In genomic region chr10:103853428-103854264, GRCh38 we compare ENCODE assay signal across 9 cellular contexts. TPM values are rescaled to one million over a fixed set of nuclear protein-coding genes. Genes with fewer than 3 reads are reported as not detected.
DNase-seq lines count a peak whose midpoint lies in the region; ATAC-seq and TF ChIP-seq lines count a peak whose summit lies in the region.
"Had no signal": no experiment of that assay in that cellular context is flagged by ENCODE, and none has a peak within 500 bp of the region (broad histone marks: within the 10 kb centered on the region; RNA-seq: fewer than 3 reads in every experiment).

No MANE protein-coding gene starts in this region.

- H3K4me3 Mint-ChIP-seq in natural killer cell: peak overlapping the region; percentile 86

- peaks cover 6% of the 10 kb centered on the region for H3K36me3 ChIP-seq in A673 (ENCODE audit: insufficient read depth, low read length, poor library complexity, severe bottlenecking)
- H3K36me3 ChIP-seq in IMR-90 (ENCODE audit: control insufficient read depth, insufficient read depth, low read length): no peaks in the 10 kb centered on the region

- peak overlapping the region; percentile 85 for H3K4me2 ChIP-seq in IMR-90 (ENCODE audit: low read depth, low read length)

- TF ChIP-seq CTCF in A673 (conservative IDR thresholded peaks at IDR 0.05; ENCODE audit: low read depth, low read length) (no peak), IMR-90 (conservative IDR thresholded peaks at IDR 0.05; ENCODE audit: low read depth, low read length) (no peak), dorsolateral prefrontal cortex (IDR thresholded peaks at IDR 0.05 in 54 of 56, conservative IDR thresholded peaks at IDR 0.05 in 2 of 56; ENCODE audit: low read depth in 1 of 56, partially characterized antibody in 56 of 56) (no peak), natural killer cell (IDR thresholded peaks at IDR 0.05) (no peak)

- 51% methylated on average over 6 of the region's 9 CpGs; no CpG with 5 or more reads in 1 of the 2 experiments for WGBS in IMR-90 (ENCODE audit: extremely low coverage in 2 of 2, insufficient read length in 1 of 2), 2 experiments

- no peak for DNase-seq in A673 (ENCODE audit: low spot score)
- DNase-seq in IMR-90: no peak
- DNase-seq in dorsolateral prefrontal cortex: no peak
- DNase-seq in natural killer cell: no peak
- DNase-seq in globus pallidus (ENCODE audit: low spot score): no peak
- DNase-seq in central memory CD4-positive, alpha-beta T cell: no peak
- DNase-seq in NAMALWA (ENCODE audit: low spot score): no peak
- DNase-seq in NCI-H2107 treated with DMSO at 0.1 percent for 48 hours (lab: John Stamatoyannopoulos, UW; ENCODE audit: unreplicated experiment): no peak
- DNase-seq: foreskin melanocyte had no signal

- no peak overlapping the region; the same call in 2 of the 3 replicates for H2BK15ac ChIP-seq in IMR-90 (ENCODE audit: low read depth, low read length)

- in situ Hi-C loops in IMR-90 (cut with MboI; ENCODE audit: low sequenced_read_pairs): loop anchor here (10.0 kb wide), 1 partner anchor 259 kb away; no protein-coding TSS in a partner anchor

- no peak for ATAC-seq in IMR-90 (ENCODE audit: low read depth)
- ATAC-seq in natural killer cell: no peak

- no peak overlapping the region for H2BK20ac ChIP-seq in IMR-90 (ENCODE audit: low read depth, low read length)

- peaks cover 45 to 48% of the 10 kb centered on the region in 2 donors for H3K27me3 Mint-ChIP-seq in natural killer cell (ENCODE audit: low read depth in 2 of 2)

- peak overlapping the region; percentile 90 for H2AFZ ChIP-seq in IMR-90 (replicated peaks; ENCODE audit: low read length, poor library complexity)

- H3K36me3 Mint-ChIP-seq in natural killer cell: no peaks in the 10 kb centered on the region

- CTCF ChIA-PET in A673 (lab: Charles Lee) (interaction anchor here (0.6 kb wide), 1 partner anchor 57 kb away, joined by 10 read pairs; no protein-coding TSS in a partner anchor), IMR-90 (lab: Yijun Ruan, JAX) (interaction anchor here (0.9 to 1.9 kb wide), 7 partner anchors 35 to 168 kb away, joined by 3 to 6 read pairs (median 3); no protein-coding TSS in a partner anchor)

- H2BK120ac ChIP-seq in IMR-90 (ENCODE audit: low read depth, low read length): peak overlapping the region; percentile 44; the same call in 1 of the 2 replicates

- no peak overlapping the region for H3K27ac Mint-ChIP-seq in natural killer cell

- no peak for TF ChIP-seq RAD21 in IMR-90 (IDR thresholded peaks at IDR 0.05; ENCODE audit: low read length)

- TF ChIP-seq POLR2A in IMR-90 (IDR thresholded peaks at IDR 0.05; ENCODE audit: low read depth, low read length): no peak

- peaks cover 6 to 14% of the 10 kb centered on the region in 2 donors for H3K4me1 Mint-ChIP-seq in natural killer cell

- peaks cover 12 to 56% of the 10 kb centered on the region in 2 experiments; a peak in 3 of 4 replicates for H3K79me1 ChIP-seq in IMR-90 (ENCODE audit: low read depth in 1 of 2, low read length in 2 of 2)

- POLR2A ChIA-PET in A673 (lab: Charles Lee; ENCODE audit: low non-redundant PET): no interaction called here
- POLR2A ChIA-PET in IMR-90 (lab: Charles Lee; ENCODE audit: unreplicated experiment): no interaction called here

- H3K23ac ChIP-seq in IMR-90 (ENCODE audit: low read depth, low read length): peak overlapping the region; percentile 33

- H3K9me3 Mint-ChIP-seq in natural killer cell: no peaks in the 10 kb centered on the region

- no peak overlapping the region; a peak in 1 of 4 replicates for H4K8ac ChIP-seq in IMR-90 (ENCODE audit: low read depth in 2 of 2, low read length in 2 of 2)

- no peak overlapping the region for H3K9ac ChIP-seq in IMR-90 (ENCODE audit: low read depth, low read length)

- H2BK5ac ChIP-seq in IMR-90 (ENCODE audit: low read depth, low read length, poor library complexity, severe bottlenecking): no peak overlapping the region

- peak overlapping the region; percentile 42; the same call in 1 of the 2 replicates for H3K4ac ChIP-seq in IMR-90 (ENCODE audit: low read depth, low read length)

- H3K9me3 ChIP-seq in A673 (ENCODE audit: low read depth, low read length, poor library complexity, severe bottlenecking): no peaks in the 10 kb centered on the region
- no peaks in the 10 kb centered on the region for H3K9me3 ChIP-seq in IMR-90 (ENCODE audit: control insufficient read depth, insufficient read depth, low read length)

- dilution Hi-C loops in IMR-90 (cut with HindIII; ENCODE audit: low sequenced_read_pairs, unreplicated experiment): loop anchor here (25.0 kb wide), 1 partner anchor 141 kb away; no protein-coding TSS in a partner anchor

- H3K4me1 ChIP-seq in A673 (ENCODE audit: insufficient read depth, low read length, poor library complexity, severe bottlenecking): peaks cover 37% of the 10 kb centered on the region
- peaks cover 38% of the 10 kb centered on the region for H3K4me1 ChIP-seq in IMR-90 (ENCODE audit: control insufficient read depth, insufficient read depth, low read length)

- peaks cover 24% of the 10 kb centered on the region for H3K9me1 ChIP-seq in IMR-90 (ENCODE audit: insufficient read depth, low read length)

- peak overlapping the region; percentile 73 for H3K4me3 ChIP-seq in A673 (ENCODE audit: low read depth, low read length, poor library complexity, severe bottlenecking)
- peak overlapping the region; percentile 92 for H3K4me3 ChIP-seq in IMR-90 (ENCODE audit: insufficient read depth, low read depth, low read length)
- H3K4me3 ChIP-seq in dorsolateral prefrontal cortex: peak overlapping the region in 58 of 59 donors; percentile 46 to 90 (median 76)

- H3K27ac ChIP-seq in A673 (ENCODE audit: low read depth, low read length, poor library complexity, severe bottlenecking): peak overlapping the region; percentile 67
- no peak overlapping the region for H3K27ac ChIP-seq in IMR-90 (ENCODE audit: insufficient read depth, low read length)
- peak overlapping the region in 29 of 59 donors; percentile 4 to 91 (median 62) for H3K27ac ChIP-seq in dorsolateral prefrontal cortex

- peak overlapping the region; percentile 29 for H2AK9ac ChIP-seq in IMR-90 (replicated peaks; ENCODE audit: low read depth, low read length, poor library complexity)

- H4K20me1 ChIP-seq in IMR-90 (ENCODE audit: insufficient read depth, low read length): peaks cover 13% of the 10 kb centered on the region; the same call in 1 of the 2 replicates

- H3K14ac ChIP-seq in IMR-90 (replicated peaks; ENCODE audit: low read depth, low read length): peak overlapping the region; percentile 42

- H3K27me3 ChIP-seq in A673 (replicated peaks; ENCODE audit: insufficient read depth, low read depth, low read length, poor library complexity) (no peaks in the 10 kb centered on the region), IMR-90 (ENCODE audit: control insufficient read depth, insufficient read depth, low read length) (no peaks in the 10 kb centered on the region), dorsolateral prefrontal cortex (no peaks in the 10 kb centered on the region)

- BruUV-seq in A673 (replicated peaks; lab: Mats Ljungman, UMichigan): no TSS peak
- no TSS peak for BruUV-seq in IMR-90 (replicated peaks; lab: Mats Ljungman, UMichigan)

- 0 out of 2 replicates have a peak overlapping the region, but pooled peaks have one; percentile 25 for H4K91ac ChIP-seq in IMR-90 (ENCODE audit: insufficient read depth, low read depth, low read length)

- intact Hi-C loops in A673 (cut with micrococcal nuclease; ENCODE audit: unreplicated experiment): loop anchor here (2.0 kb wide), 1 partner anchor 57 kb away; no protein-coding TSS in a partner anchor
- intact Hi-C loops in IMR-90 (cut with micrococcal nuclease): loop anchor here (5.0 kb wide), 1 partner anchor 81 kb away; no protein-coding TSS in a partner anchor
- intact Hi-C loops in dorsolateral prefrontal cortex (cut with DNase I): no loop called here
- intact Hi-C loops in natural killer cell (cut with micrococcal nuclease): no loop called here

- peak overlapping the region; percentile 68; the same call in 1 of the 2 replicates for H2AK5ac ChIP-seq in IMR-90 (ENCODE audit: low read depth, low read length)

- no peak overlapping the region for H3K18ac ChIP-seq in IMR-90 (ENCODE audit: low read depth, low read length)

- no peak overlapping the region for H3K56ac ChIP-seq in IMR-90 (ENCODE audit: extremely low read depth, insufficient read depth, low read length)

- H4K5ac ChIP-seq in IMR-90 (ENCODE audit: low read depth, low read length): no peak overlapping the region

TF ChIP-seq in IMR-90, 13 proteins besides CTCF, POLR2A, EP300 and RAD21:
- no peak for TF ChIP-seq SMC3 (IDR thresholded peaks at IDR 0.05; ENCODE audit: low read depth, low read length)
- TF ChIP-seq CEBPB (IDR thresholded peaks at IDR 0.05; ENCODE audit: low read depth, low read length): no peak

RNA-seq across cellular contexts. Expression of gene SH3PXD2A, which starts 1.7 kb away (rescaled TPM):
- total RNA-seq in A673 (2021): 54.9 and 57.1 TPM in 2 replicates
- 6.3 and 6.7 TPM in 2 replicates for total RNA-seq in IMR-90 (2012; rRNA removed)
- polyA plus RNA-seq in IMR-90 (2012; rRNA removed): 23.0 and 26.3 TPM in 2 replicates
- polyA plus RNA-seq in IMR-90 (2012; cell fraction: cytosol; rRNA removed): 10.2 and 16.7 TPM in 2 replicates
- polyA plus RNA-seq in IMR-90 (2012; cell fraction: nucleus; rRNA removed; ENCODE audit: low replicate concordance): 51.9 and 61.4 TPM in 2 replicates
- total RNA-seq in dorsolateral prefrontal cortex: 100 to 1,000 TPM in 3 of 120 experiments, 10 to 100 TPM in 117; 48.4 to 103 (median 64.6) TPM
- 1 to 10 TPM; 3.3 to 7.0 (median 4.9) TPM for total RNA-seq in natural killer cell

Comparison
In these comparisons a context has a peak if more than half of its experiments do, and no peak if none do; other contexts are left out.
1. intact Hi-C loops: an anchor here in A673 (2.0 kb wide) and IMR-90 (5.0 kb wide); none called in dorsolateral prefrontal cortex and natural killer cell.